12 cellular contexts compared by ENCODE assay signal in the genomic region with DNA sequence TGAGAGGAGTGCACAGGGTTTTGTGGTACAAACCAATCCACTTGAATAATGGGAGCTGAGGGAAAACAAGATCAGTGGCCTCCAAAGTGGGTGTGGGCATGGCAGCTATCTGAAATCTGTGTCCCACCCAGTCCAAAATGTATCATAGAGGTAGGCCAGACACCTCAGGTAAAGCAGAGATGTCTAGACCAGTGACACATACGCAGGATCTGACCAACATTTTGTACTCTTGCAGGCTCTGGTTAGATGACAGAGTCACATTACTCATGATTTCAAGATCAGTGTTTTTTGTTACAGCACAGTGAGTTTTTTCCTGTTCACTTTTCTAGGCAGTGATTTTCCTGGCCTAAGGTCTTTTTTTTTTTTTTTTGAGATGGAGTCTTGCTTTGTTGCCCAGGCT.
DNase-seq lines count a peak whose midpoint lies in the region; ATAC-seq and TF ChIP-seq lines count a peak whose summit lies in the region.
"Had no signal": no experiment of that assay in that cellular context is flagged by ENCODE, and none has a peak within 500 bp of the region (broad histone marks: within the 10 kb centered on the region; RNA-seq: fewer than 3 reads in every experiment).

No MANE protein-coding gene starts in this region.

- in situ Hi-C loops in IMR-90 (cut with MboI; ENCODE audit: low sequenced_read_pairs) (no loop called here), mammary epithelial cell (cut with MboI; ENCODE audit: low sequenced_read_pairs in 2 of 2) (no loop called here)

- TF ChIP-seq CTCF in IMR-90 (conservative IDR thresholded peaks at IDR 0.05; ENCODE audit: low read depth, low read length) (no peak), mammary epithelial cell (conservative IDR thresholded peaks at IDR 0.05 in 1 of 2, IDR thresholded peaks at IDR 0.05 in 1 of 2; ENCODE audit: extremely low read depth in 1 of 2, insufficient read depth in 1 of 2, low read depth in 1 of 2, low read length in 2 of 2) (no peak), nephron (IDR thresholded peaks at IDR 0.05; ENCODE audit: unreplicated experiment in 3 of 3) (no peak)

- H3K4me1 ChIP-seq in IMR-90 (ENCODE audit: control insufficient read depth, insufficient read depth, low read length) (peaks cover 10% of the 10 kb centered on the region), mammary epithelial cell (ENCODE audit: insufficient read depth, low read length) (peaks cover 22% of the 10 kb centered on the region)

- no peaks in the 10 kb centered on the region for H4K20me1 ChIP-seq in IMR-90 (ENCODE audit: insufficient read depth, low read length)
- no peaks in the 10 kb centered on the region for H4K20me1 ChIP-seq in mammary epithelial cell (ENCODE audit: insufficient read depth, low read length)

- H3K9me3 Mint-ChIP-seq in nephron: peaks cover 4% of the 10 kb centered on the region

- no peak for TF ChIP-seq RAD21 in IMR-90 (IDR thresholded peaks at IDR 0.05; ENCODE audit: low read length)

- H3K9me1 ChIP-seq in IMR-90 (ENCODE audit: insufficient read depth, low read length): peaks cover 11% of the 10 kb centered on the region

- H3K27me3 ChIP-seq in IMR-90 (ENCODE audit: control insufficient read depth, insufficient read depth, low read length) (no peaks in the 10 kb centered on the region), mammary epithelial cell (ENCODE audit: insufficient read depth, low read length) (no peaks in the 10 kb centered on the region)
- H3K27me3 ChIP-seq: tibial nerve had no signal

- H2BK5ac ChIP-seq in IMR-90 (ENCODE audit: low read depth, low read length, poor library complexity, severe bottlenecking): peak overlapping the region; percentile 82

- H3K4me3 ChIP-seq in IMR-90 (ENCODE audit: insufficient read depth, low read depth, low read length) (no peak overlapping the region), mammary epithelial cell (replicated peaks in 1 of 3; ENCODE audit: insufficient read depth in 1 of 3, low read depth in 2 of 3, low read length in 3 of 3) (no peak overlapping the region)
- H3K4me3 ChIP-seq: tibial nerve had no signal

- no peak overlapping the region for H3K56ac ChIP-seq in IMR-90 (ENCODE audit: extremely low read depth, insufficient read depth, low read length)

- peak overlapping the region; percentile 68 for H3K14ac ChIP-seq in IMR-90 (replicated peaks; ENCODE audit: low read depth, low read length)

- dilution Hi-C loops in IMR-90 (cut with HindIII; ENCODE audit: low sequenced_read_pairs, unreplicated experiment): no loop called here
- dilution Hi-C loops in mammary epithelial cell (cut with HindIII; ENCODE audit: low sequenced_read_pairs): no loop called here

- H3K9ac ChIP-seq in IMR-90 (ENCODE audit: low read depth, low read length) (no peak overlapping the region), mammary epithelial cell (ENCODE audit: insufficient read depth, low read length) (no peak overlapping the region)

- peaks cover 6% of the 10 kb centered on the region; the same call in 1 of the 2 replicates for H3K36me3 ChIP-seq in IMR-90 (ENCODE audit: control insufficient read depth, insufficient read depth, low read length)
- H3K36me3 ChIP-seq in mammary epithelial cell (ENCODE audit: insufficient read depth, low read length): no peaks in the 10 kb centered on the region

- ATAC-seq in IMR-90 (ENCODE audit: low read depth): no peak
- no peak for ATAC-seq in GM18520 (IDR thresholded peaks at IDR 0.05; ENCODE audit: unreplicated experiment)
- no peak for ATAC-seq in GM18502 (IDR thresholded peaks at IDR 0.05; ENCODE audit: poor library complexity, unreplicated experiment)

- H3K4me1 Mint-ChIP-seq in nephron: peaks cover 9% of the 10 kb centered on the region

- H3K9me3 ChIP-seq in IMR-90 (ENCODE audit: control insufficient read depth, insufficient read depth, low read length) (no peaks in the 10 kb centered on the region), mammary epithelial cell (replicated peaks; ENCODE audit: insufficient read depth, low read length) (no peaks in the 10 kb centered on the region)

- no TSS peak for BruUV-seq in IMR-90 (replicated peaks; lab: Mats Ljungman, UMichigan)
- BruUV-seq in mammary epithelial cell (replicated peaks; lab: Mats Ljungman, UMichigan): no TSS peak

- WGBS in IMR-90 (ENCODE audit: extremely low coverage in 2 of 2, insufficient read length in 1 of 2), 2 experiments: no CpG with 5 or more reads among the region's 1 CpG
- 83% methylated on average over 1 of the region's 1 CpG for WGBS in mammary epithelial cell (ENCODE audit: low coverage, missing lambda C conversion rate)

- H2AK5ac ChIP-seq in IMR-90 (ENCODE audit: low read depth, low read length): peak overlapping the region; percentile 52; the same call in 1 of the 2 replicates

- peak overlapping the region; percentile 60; the same call in 1 of the 2 replicates for H4K5ac ChIP-seq in IMR-90 (ENCODE audit: low read depth, low read length)

- peaks cover 4 to 8% of the 10 kb centered on the region in 2 experiments for H3K79me1 ChIP-seq in IMR-90 (ENCODE audit: low read depth in 1 of 2, low read length in 2 of 2)

- peak overlapping the region; percentile 56; the same call in 1 of the 2 replicates for H2BK20ac ChIP-seq in IMR-90 (ENCODE audit: low read depth, low read length)

- intact Hi-C loops in IMR-90 (cut with micrococcal nuclease): loop anchor here (10.0 kb wide), 1 partner anchor 204 kb away; no protein-coding TSS in a partner anchor
- intact Hi-C loops in mammary epithelial cell (cut with micrococcal nuclease): no loop called here

- no peak overlapping the region for H3K4me3 Mint-ChIP-seq in nephron

- H3K23ac ChIP-seq in IMR-90 (ENCODE audit: low read depth, low read length): 0 out of 2 replicates have a peak overlapping the region, but pooled peaks have one; percentile 29

- POLR2A ChIA-PET in IMR-90 (lab: Charles Lee; ENCODE audit: unreplicated experiment): no interaction called here

- H3K79me2 ChIP-seq in mammary epithelial cell (ENCODE audit: insufficient read depth, low read length): no peaks in the 10 kb centered on the region

- DNase-seq in EH (ENCODE audit: low read depth) (peak; percentile 62), IMR-90 (peak; percentile 39), mammary epithelial cell (peak; percentile 75), LoVo (ENCODE audit: low spot score) (no peak), ureter (ENCODE audit: low spot score) (no peak)
- DNase-seq: anterior cingulate cortex, DMS79 treated with DMSO at 0.1 percent for 48 hours, NCI-H2029 treated with DMSO at 0.1 percent for 48 hours had no signal

- H3K4me2 ChIP-seq in IMR-90 (ENCODE audit: low read depth, low read length) (no peak overlapping the region), mammary epithelial cell (ENCODE audit: insufficient read depth, low read depth, low read length) (no peak overlapping the region)

- H2AFZ ChIP-seq in IMR-90 (replicated peaks; ENCODE audit: low read length, poor library complexity) (no peak overlapping the region), mammary epithelial cell (ENCODE audit: low read depth, low read length) (no peak overlapping the region)

- H3K27me3 Mint-ChIP-seq in nephron (ENCODE audit: low read depth): no peaks in the 10 kb centered on the region

- H3K36me3 Mint-ChIP-seq in nephron (ENCODE audit: low read depth): peaks cover 31% of the 10 kb centered on the region

- H2AK9ac ChIP-seq in IMR-90 (replicated peaks; ENCODE audit: low read depth, low read length, poor library complexity): peak overlapping the region; percentile 68

- CTCF ChIA-PET in IMR-90 (lab: Yijun Ruan, JAX) (no interaction called here), mammary epithelial cell (lab: Charles Lee; ENCODE audit: low non-redundant PET) (no interaction called here)

- H3K18ac ChIP-seq in IMR-90 (ENCODE audit: low read depth, low read length): peak overlapping the region; percentile 25; the same call in 1 of the 2 replicates

- H3K27ac Mint-ChIP-seq in nephron: peak overlapping the region; percentile 20 to 99 (median 28)

- peak overlapping the region; percentile 20; the same call in 2 of the 3 replicates for H2BK15ac ChIP-seq in IMR-90 (ENCODE audit: low read depth, low read length)

- peak overlapping the region; percentile 30; the same call in 1 of the 2 replicates for H3K4ac ChIP-seq in IMR-90 (ENCODE audit: low read depth, low read length)

- H4K8ac ChIP-seq in IMR-90 (ENCODE audit: low read depth in 2 of 2, low read length in 2 of 2): peak overlapping the region in 1 of 2 experiments; percentile 36; a peak in 3 of 4 replicates

- H3K27ac ChIP-seq in IMR-90 (ENCODE audit: insufficient read depth, low read length) (peak overlapping the region; percentile 24; the same call in 1 of the 2 replicates), mammary epithelial cell (ENCODE audit: insufficient read depth, low read depth, low read length) (peak overlapping the region; percentile 63)

- H2BK120ac ChIP-seq in IMR-90 (ENCODE audit: low read depth, low read length): peak overlapping the region; percentile 24; the same call in 1 of the 2 replicates

- TF ChIP-seq POLR2A in IMR-90 (IDR thresholded peaks at IDR 0.05; ENCODE audit: low read depth, low read length): no peak

- no peak overlapping the region for H4K91ac ChIP-seq in IMR-90 (ENCODE audit: insufficient read depth, low read depth, low read length)

TF ChIP-seq in IMR-90, 13 proteins besides CTCF, POLR2A, EP300 and RAD21:
- TF ChIP-seq FOS (IDR thresholded peaks at IDR 0.05; ENCODE audit: low read depth, low read length) (no peak), MXI1 (IDR thresholded peaks at IDR 0.05; ENCODE audit: borderline replicate concordance, low read depth, low read length) (no peak), MAZ (IDR thresholded peaks at IDR 0.05; ENCODE audit: borderline replicate concordance, low read depth, low read length) (no peak), RCOR1 (IDR thresholded peaks at IDR 0.05; ENCODE audit: insufficient replicate concordance, low read length) (no peak), CHD1 (IDR thresholded peaks at IDR 0.05; ENCODE audit: low read depth, low read length) (no peak)
- TF ChIP-seq, protein P1, sequence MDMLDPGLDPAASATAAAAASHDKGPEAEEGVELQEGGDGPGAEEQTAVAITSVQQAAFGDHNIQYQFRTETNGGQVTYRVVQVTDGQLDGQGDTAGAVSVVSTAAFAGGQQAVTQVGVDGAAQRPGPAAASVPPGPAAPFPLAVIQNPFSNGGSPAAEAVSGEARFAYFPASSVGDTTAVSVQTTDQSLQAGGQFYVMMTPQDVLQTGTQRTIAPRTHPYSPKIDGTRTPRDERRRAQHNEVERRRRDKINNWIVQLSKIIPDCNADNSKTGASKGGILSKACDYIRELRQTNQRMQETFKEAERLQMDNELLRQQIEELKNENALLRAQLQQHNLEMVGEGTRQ (IDR thresholded peaks at IDR 0.05; ENCODE audit: low read depth, low read length): no peak

Comparison
In these comparisons a context has a peak if more than half of its experiments do, and no peak if none do; other contexts are left out.
1. DNase-seq: peak in EH (single experiment), IMR-90 (single experiment) and mammary epithelial cell (single experiment); none in LoVo (single experiment) and ureter (single experiment).